Comparison of ENCODE assay signal across 20 cellular contexts in the genomic region with DNA sequence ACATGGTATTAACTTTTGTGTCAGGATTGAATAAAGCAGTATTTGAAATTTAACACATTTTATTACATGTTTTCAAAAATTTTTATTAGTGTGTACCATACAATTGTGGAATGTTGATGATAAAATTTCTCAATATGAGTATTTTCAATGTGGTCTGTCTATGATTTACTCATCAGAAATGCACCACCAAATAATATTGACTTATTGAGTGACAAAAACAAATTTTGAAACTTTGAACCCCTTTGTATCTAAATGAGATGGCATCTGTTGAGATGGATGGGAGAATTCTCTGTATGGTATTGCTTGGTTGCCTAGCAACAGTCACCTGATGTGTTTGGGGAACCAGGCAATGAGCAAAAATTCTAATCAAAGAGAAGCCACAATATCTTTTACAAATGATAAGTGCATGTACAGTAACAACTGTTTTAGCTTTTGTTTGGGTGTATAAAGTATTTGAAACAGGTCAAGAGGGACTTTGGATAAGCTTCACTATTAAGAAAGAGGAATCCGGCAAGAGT.
A peak's percentile ranks its signal among the peaks of the same experiment; 100 is the strongest.
DNase-seq lines count a peak whose midpoint lies in the region; ATAC-seq and TF ChIP-seq lines count a peak whose summit lies in the region.
"Had no signal": no experiment of that assay in that cellular context is flagged by ENCODE, and none has a peak within 500 bp of the region (broad histone marks: within the 10 kb centered on the region; RNA-seq: fewer than 3 reads in every experiment).

No MANE protein-coding gene starts in this region.

- no peak overlapping the region for H3K27ac ChIP-seq in PC-3 (ENCODE audit: low read length)
- H3K27ac ChIP-seq: Peyer's patch, SK-N-MC had no signal

- H3K4me3 Mint-ChIP-seq in HFFc6 (no peak overlapping the region), neural crest cell (no peak overlapping the region)
- H3K4me3 Mint-ChIP-seq: T-cell had no signal

- H3K4me1 ChIP-seq in PC-3 (ENCODE audit: insufficient read depth, low read length): peaks cover 47% of the 10 kb centered on the region
- H3K4me1 ChIP-seq: Caco-2, Peyer's patch had no signal

- H3K79me2 ChIP-seq in PC-3 (ENCODE audit: low read length): no peaks in the 10 kb centered on the region

- H4K20me1 ChIP-seq in PC-3 (ENCODE audit: low read length): no peaks in the 10 kb centered on the region

- DNase-seq in NCI-H345 (lab: John Stamatoyannopoulos, UW) (peak; percentile 8), NCI-H345 treated with DMSO at 0.1 percent for 48 hours (lab: John Stamatoyannopoulos, UW; ENCODE audit: unreplicated experiment) (no peak), HFFc6 (no peak), PC-3 (peak; percentile 59), neural crest cell (ENCODE audit: low read depth, low spot score) (no peak), glomerular visceral epithelial cell (ENCODE audit: extremely low spot score) (no peak)
- DNase-seq: ACHN, AML-193, Caco-2, DMS79, GOT3, NCI-H146, NCI-H446 treated with DMSO at 0.1 percent for 48 hours, Peyer's patch, Right ventricle myocardium superior, T-cell, T1000 had no signal

- H3K27me3 ChIP-seq in PC-3 (ENCODE audit: low read length): no peaks in the 10 kb centered on the region
- H3K27me3 ChIP-seq: Peyer's patch had no signal

- H3K4me1 Mint-ChIP-seq in HFFc6 (ENCODE audit: low read depth) (peaks cover 80% of the 10 kb centered on the region), neural crest cell (peaks cover 3% of the 10 kb centered on the region)
- H3K4me1 Mint-ChIP-seq: T-cell had no signal

- intact Hi-C loops in PC-3 (cut with micrococcal nuclease): loop anchor here (5.0 to 10.0 kb wide), 3 partner anchors 158 to 399 kb away; partner anchors contain the start of gene CCDC85A

- H2AFZ ChIP-seq in PC-3 (ENCODE audit: low read length): no peak overlapping the region

- BruUV-seq in PC-3 (replicated peaks; lab: Mats Ljungman, UMichigan): no TSS peak

- TF ChIP-seq CTCF in HFFc6 (IDR thresholded peaks at IDR 0.05) (no peak), PC-3 (conservative IDR thresholded peaks at IDR 0.05; ENCODE audit: low read depth, low read length) (no peak), neural crest cell (conservative IDR thresholded peaks at IDR 0.05) (no peak)

- ATAC-seq in PC-3: no peak
- ATAC-seq in HG02571 (IDR thresholded peaks at IDR 0.05; ENCODE audit: unreplicated experiment): no peak
- no peak for ATAC-seq in GM18868 (IDR thresholded peaks at IDR 0.05; ENCODE audit: unreplicated experiment)
- ATAC-seq: T-cell had no signal

- no peaks in the 10 kb centered on the region for H3K36me3 ChIP-seq in PC-3 (ENCODE audit: low read depth, low read length)
- H3K36me3 ChIP-seq: Peyer's patch had no signal

- CTCF ChIA-PET in PC-3 (lab: Charles Lee): no interaction called here

- peaks cover 6% of the 10 kb centered on the region for H3F3A ChIP-seq in PC-3 (ENCODE audit: low read length, unreplicated experiment)

- POLR2A ChIA-PET in PC-3 (lab: Charles Lee; ENCODE audit: unreplicated experiment): no interaction called here

- H3K27me3 Mint-ChIP-seq in HFFc6 (ENCODE audit: insufficient read depth) (no peaks in the 10 kb centered on the region), neural crest cell (ENCODE audit: low read depth) (no peaks in the 10 kb centered on the region)
- H3K27me3 Mint-ChIP-seq: T-cell had no signal

- H3K9me3 Mint-ChIP-seq in HFFc6 (peaks cover 6% of the 10 kb centered on the region; the same call in 1 of the 2 replicates), neural crest cell (peaks cover 4% of the 10 kb centered on the region)

- no peak overlapping the region for H3K9ac ChIP-seq in PC-3 (ENCODE audit: low read length)

- H3K9me2 ChIP-seq in PC-3 (replicated peaks; ENCODE audit: low read length): no peaks in the 10 kb centered on the region

- H3K27ac Mint-ChIP-seq in HFFc6: peak overlapping the region; percentile 70
- H3K27ac Mint-ChIP-seq in neural crest cell (ENCODE audit: unreplicated experiment): peak overlapping the region; percentile 67
- H3K27ac Mint-ChIP-seq: T-cell had no signal

- H3K4me2 ChIP-seq in PC-3 (ENCODE audit: low read length): 0 out of 2 replicates have a peak overlapping the region, but pooled peaks have one; percentile 46

- H3K9me3 ChIP-seq in PC-3 (ENCODE audit: low read length): no peaks in the 10 kb centered on the region
- H3K9me3 ChIP-seq: Caco-2, Peyer's patch had no signal

- H3K36me3 Mint-ChIP-seq in HFFc6 (ENCODE audit: low read depth): peaks cover 10% of the 10 kb centered on the region; the same call in 1 of the 2 replicates
- no peaks in the 10 kb centered on the region for H3K36me3 Mint-ChIP-seq in neural crest cell (ENCODE audit: low read depth)
- H3K36me3 Mint-ChIP-seq: T-cell had no signal

- H3K4me3 ChIP-seq in PC-3 (ENCODE audit: low read length): no peak overlapping the region
- H3K4me3 ChIP-seq: Peyer's patch, SK-N-MC had no signal

Comparison
In these comparisons a context has a peak if more than half of its experiments do, and no peak if none do; other contexts are left out.
1. DNase-seq: peak in NCI-H345 (single experiment) and PC-3 (single experiment); none in NCI-H345 treated with DMSO at 0.1 percent for 48 hours (single experiment), HFFc6 (single experiment), neural crest cell (single experiment) and glomerular visceral epithelial cell (single experiment).